ENCODE assay signal across 8 cellular contexts in genomic region chr1:121397101-121397500, GRCh38.
DNase-seq lines count a peak whose midpoint lies in the region; ATAC-seq and TF ChIP-seq lines count a peak whose summit lies in the region.
"Not testable (repeated sequence)": the region's sequence is repeated elsewhere in the genome, so short reads cannot be mapped to it uniquely, and the experiment has no call there.

No MANE protein-coding gene starts in this region.

- ATAC-seq in natural killer cell treated with Interleukin-12 subunit alpha and Interleukin-12 subunit beta and Interleukin-15 and Interleukin-18, amount 100 ng/mL, for 72 hours; stimulated activated effector memory CD8-positive, alpha-beta T cell treated with anti-CD3 and anti-CD28 coated beads, Interleukin-12 subunit alpha, Interleukin-12 subunit beta, amount 100 ng/mL, for 72 hours: not testable (repeated sequence)

- not testable (repeated sequence) for H3K9ac ChIP-seq in SK-N-MC (ENCODE audit: insufficient read length)

- not testable (repeated sequence) for H3K27ac ChIP-seq in A673 (ENCODE audit: low read depth, low read length, poor library complexity, severe bottlenecking); SK-N-MC
- H3K27ac ChIP-seq in coronary artery (peak overlapping the region; percentile 46 to 66), right atrium auricular region (peak overlapping the region; percentile 49 to 63)

- H3K4me3 ChIP-seq in A673 (ENCODE audit: low read depth, low read length, poor library complexity, severe bottlenecking) (peak overlapping the region; percentile 57), HAP-1 (peak overlapping the region; percentile 38), SK-N-MC (peak overlapping the region; percentile 75), coronary artery (peak overlapping the region; percentile 72), right atrium auricular region (peak overlapping the region; percentile 46 to 64)

- peaks cover 15% of the 10 kb centered on the region for H3K9me3 Mint-ChIP-seq in activated naive CD4-positive, alpha-beta T cell treated with anti-CD3 and anti-CD28 coated beads for 36 hours
- peaks cover 15% of the 10 kb centered on the region for H3K9me3 Mint-ChIP-seq in natural killer cell treated with Interleukin-12 subunit alpha and Interleukin-12 subunit beta and Interleukin-15 and Interleukin-18, amount 100 ng/mL, for 72 hours
- H3K9me3 Mint-ChIP-seq in stimulated activated effector memory CD8-positive, alpha-beta T cell treated with anti-CD3 and anti-CD28 coated beads, Interleukin-12 subunit alpha, Interleukin-12 subunit beta, amount 100 ng/mL, for 72 hours: peaks cover 13% of the 10 kb centered on the region

- not testable (repeated sequence) for DNase-seq in A673 (ENCODE audit: low spot score); HAP-1 (ENCODE audit: low spot score in 2 of 2); SK-N-MC (ENCODE audit: low read depth, low spot score); activated naive CD4-positive, alpha-beta T cell treated with anti-CD3 and anti-CD28 coated beads for 36 hours; coronary artery (ENCODE audit: low spot score); right atrium auricular region (ENCODE audit: low spot score); natural killer cell treated with Interleukin-12 subunit alpha and Interleukin-12 subunit beta and Interleukin-15 and Interleukin-18, amount 100 ng/mL, for 72 hours (ENCODE audit: low spot score); stimulated activated effector memory CD8-positive, alpha-beta T cell treated with anti-CD3 and anti-CD28 coated beads, Interleukin-12 subunit alpha, Interleukin-12 subunit beta, amount 100 ng/mL, for 72 hours (ENCODE audit: low spot score in 2 of 2)

- H3K27me3 ChIP-seq in A673 (replicated peaks; ENCODE audit: insufficient read depth, low read depth, low read length, poor library complexity); HAP-1 (ENCODE audit: low read depth); right atrium auricular region: not testable (repeated sequence)

- H3K27me3 Mint-ChIP-seq in activated naive CD4-positive, alpha-beta T cell treated with anti-CD3 and anti-CD28 coated beads for 36 hours (ENCODE audit: low read depth): peaks cover 21% of the 10 kb centered on the region
- peaks cover 15 to 20% of the 10 kb centered on the region in 2 donors for H3K27me3 Mint-ChIP-seq in natural killer cell treated with Interleukin-12 subunit alpha and Interleukin-12 subunit beta and Interleukin-15 and Interleukin-18, amount 100 ng/mL, for 72 hours

- CTCF ChIA-PET in A673 (lab: Charles Lee); activated naive CD4-positive, alpha-beta T cell treated with anti-CD3 and anti-CD28 coated beads for 36 hours (lab: Charles Lee): not testable (repeated sequence)

- peaks cover 15% of the 10 kb centered on the region for H3K36me3 Mint-ChIP-seq in activated naive CD4-positive, alpha-beta T cell treated with anti-CD3 and anti-CD28 coated beads for 36 hours (ENCODE audit: low read depth)
- H3K36me3 Mint-ChIP-seq in natural killer cell treated with Interleukin-12 subunit alpha and Interleukin-12 subunit beta and Interleukin-15 and Interleukin-18, amount 100 ng/mL, for 72 hours: peaks cover 19% of the 10 kb centered on the region
- H3K36me3 Mint-ChIP-seq in stimulated activated effector memory CD8-positive, alpha-beta T cell treated with anti-CD3 and anti-CD28 coated beads, Interleukin-12 subunit alpha, Interleukin-12 subunit beta, amount 100 ng/mL, for 72 hours: peaks cover 17% of the 10 kb centered on the region

- H3K36me3 ChIP-seq in A673 (ENCODE audit: insufficient read depth, low read length, poor library complexity, severe bottlenecking); HAP-1 (replicated peaks); SK-N-MC (ENCODE audit: insufficient read depth, low read length); right atrium auricular region: not testable (repeated sequence)

- intact Hi-C loops in A673 (cut with micrococcal nuclease; ENCODE audit: unreplicated experiment); activated naive CD4-positive, alpha-beta T cell treated with anti-CD3 and anti-CD28 coated beads for 36 hours (cut with micrococcal nuclease): not testable (repeated sequence)

- TF ChIP-seq CTCF in A673 (conservative IDR thresholded peaks at IDR 0.05; ENCODE audit: low read depth, low read length); coronary artery (IDR thresholded peaks at IDR 0.05); right atrium auricular region (IDR thresholded peaks at IDR 0.05): not testable (repeated sequence)

- not testable (repeated sequence) for H3K27ac Mint-ChIP-seq in activated naive CD4-positive, alpha-beta T cell treated with anti-CD3 and anti-CD28 coated beads for 36 hours
- peak overlapping the region; percentile 78 to 84 for H3K27ac Mint-ChIP-seq in natural killer cell treated with Interleukin-12 subunit alpha and Interleukin-12 subunit beta and Interleukin-15 and Interleukin-18, amount 100 ng/mL, for 72 hours
- peak overlapping the region; percentile 90 for H3K27ac Mint-ChIP-seq in stimulated activated effector memory CD8-positive, alpha-beta T cell treated with anti-CD3 and anti-CD28 coated beads, Interleukin-12 subunit alpha, Interleukin-12 subunit beta, amount 100 ng/mL, for 72 hours

- not testable (repeated sequence) for H3K4me1 ChIP-seq in A673 (ENCODE audit: insufficient read depth, low read length, poor library complexity, severe bottlenecking); HAP-1; right atrium auricular region

- not testable (repeated sequence) for BruUV-seq in A673 (replicated peaks; lab: Mats Ljungman, UMichigan)

- H3K4me1 Mint-ChIP-seq in activated naive CD4-positive, alpha-beta T cell treated with anti-CD3 and anti-CD28 coated beads for 36 hours (ENCODE audit: low read depth): peaks cover 19% of the 10 kb centered on the region
- H3K4me1 Mint-ChIP-seq in natural killer cell treated with Interleukin-12 subunit alpha and Interleukin-12 subunit beta and Interleukin-15 and Interleukin-18, amount 100 ng/mL, for 72 hours (ENCODE audit: low read depth in 2 of 2): peaks cover 16 to 19% of the 10 kb centered on the region in 2 donors
- H3K4me1 Mint-ChIP-seq in stimulated activated effector memory CD8-positive, alpha-beta T cell treated with anti-CD3 and anti-CD28 coated beads, Interleukin-12 subunit alpha, Interleukin-12 subunit beta, amount 100 ng/mL, for 72 hours: peaks cover 23% of the 10 kb centered on the region

- POLR2A ChIA-PET in A673 (lab: Charles Lee; ENCODE audit: low non-redundant PET): not testable (repeated sequence)

- peak overlapping the region; percentile 79 for H3K4me3 Mint-ChIP-seq in activated naive CD4-positive, alpha-beta T cell treated with anti-CD3 and anti-CD28 coated beads for 36 hours
- peak overlapping the region; percentile 82 for H3K4me3 Mint-ChIP-seq in natural killer cell treated with Interleukin-12 subunit alpha and Interleukin-12 subunit beta and Interleukin-15 and Interleukin-18, amount 100 ng/mL, for 72 hours
- peak overlapping the region; percentile 87 for H3K4me3 Mint-ChIP-seq in stimulated activated effector memory CD8-positive, alpha-beta T cell treated with anti-CD3 and anti-CD28 coated beads, Interleukin-12 subunit alpha, Interleukin-12 subunit beta, amount 100 ng/mL, for 72 hours

- not testable (repeated sequence) for H3K9me3 ChIP-seq in A673 (ENCODE audit: low read depth, low read length, poor library complexity, severe bottlenecking); HAP-1; SK-N-MC (ENCODE audit: low read depth, low read length); right atrium auricular region

- in situ Hi-C loops in HAP-1 (cut with MboI; ENCODE audit: low sequenced_read_pairs): not testable (repeated sequence)
